Comparison of ENCODE assay signal across 9 cellular contexts in genomic region chrX:8738588-8739189, GRCh38. TPM values are rescaled to one million over a fixed set of nuclear protein-coding genes. Genes with fewer than 3 reads are reported as not detected.
A peak's percentile ranks its signal among the peaks of the same experiment; 100 is the strongest.
DNase-seq lines count a peak whose midpoint lies in the region; ATAC-seq and TF ChIP-seq lines count a peak whose summit lies in the region.
"Had no signal": no experiment of that assay in that cellular context is flagged by ENCODE, and none has a peak within 500 bp of the region (broad histone marks: within the 10 kb centered on the region; RNA-seq: fewer than 3 reads in every experiment).

No MANE protein-coding gene starts in this region.

- no peak overlapping the region for H3K4me2 ChIP-seq in DOHH2 (ENCODE audit: low read length)

- no peaks in the 10 kb centered on the region for H3F3A ChIP-seq in DOHH2 (ENCODE audit: control insufficient read depth, insufficient read depth)

- intact Hi-C loops in colonic mucosa (cut with DNase I), result loop anchor here (2.0 to 10.0 kb wide), 2 partner anchors 554 to 744 kb away; no protein-coding TSS in a partner anchor

- H3K9me3 ChIP-seq in DOHH2 (ENCODE audit: control insufficient read depth, insufficient read depth, low read length) (no peaks in the 10 kb centered on the region), colonic mucosa (no peaks in the 10 kb centered on the region)

- H3K9me2 ChIP-seq in DOHH2 (replicated peaks; ENCODE audit: control insufficient read depth, low read length), result no peaks in the 10 kb centered on the region

- no peaks in the 10 kb centered on the region for H3K79me2 ChIP-seq in DOHH2 (ENCODE audit: control insufficient read depth, low read length)

- ATAC-seq in HG02870 (IDR thresholded peaks at IDR 0.05; ENCODE audit: unreplicated experiment), result peak; percentile 48
- ATAC-seq in HG03354 (IDR thresholded peaks at IDR 0.05; ENCODE audit: poor library complexity, severe bottlenecking, unreplicated experiment), result no peak
- ATAC-seq in GM21381 (IDR thresholded peaks at IDR 0.05; ENCODE audit: unreplicated experiment), result no peak

- H3K36me3 ChIP-seq in DOHH2 (ENCODE audit: control insufficient read depth, low read length) (no peaks in the 10 kb centered on the region), colonic mucosa (no peaks in the 10 kb centered on the region)

- H3K9ac ChIP-seq in colonic mucosa (ENCODE audit: low read depth in 2 of 2, low read length in 2 of 2), result no peak overlapping the region

- H4K20me1 ChIP-seq in DOHH2 (ENCODE audit: control insufficient read depth, insufficient read depth, low read depth, low read length), result no peaks in the 10 kb centered on the region

- H3K27ac ChIP-seq in DOHH2 (ENCODE audit: low read depth, low read length) (no peak overlapping the region), colonic mucosa (no peak overlapping the region)

- DNase-seq in RPMI7951 (ENCODE audit: low read depth) (peak; percentile 20), colonic mucosa (peak; percentile 38), myocyte (ENCODE audit: low read depth) (peak; percentile 38), amniotic stem cell (lab: John Stamatoyannopoulos, UW) (no peak)
- DNase-seq: naive B cell had no signal

- H3K27me3 ChIP-seq in DOHH2 (ENCODE audit: control insufficient read depth, low read length), result no peaks in the 10 kb centered on the region
- no peaks in the 10 kb centered on the region for H3K27me3 ChIP-seq in colonic mucosa

- H3K4me3 ChIP-seq in DOHH2 (ENCODE audit: low read length), result no peak overlapping the region
- no peak overlapping the region for H3K4me3 ChIP-seq in colonic mucosa

- TF ChIP-seq CTCF in DOHH2 (IDR thresholded peaks at IDR 0.05; ENCODE audit: low read depth, low read length, poor library complexity, severe bottlenecking) (peak; percentile 61), colonic mucosa (IDR thresholded peaks at IDR 0.05) (peak; percentile 62)

- H3K4me1 ChIP-seq in DOHH2 (ENCODE audit: control insufficient read depth, low read length), result no peaks in the 10 kb centered on the region
- H3K4me1 ChIP-seq in colonic mucosa, result no peaks in the 10 kb centered on the region

RNA-seq across cellular contexts. Expression of gene ANOS1, which starts 6.8 kb away (rescaled TPM):
- total RNA-seq in RPMI7951 (2014; rRNA removed; shearing (Covaris generic)), result not detected in 2 replicates
- total RNA-seq in colonic mucosa, result under 1 TPM; 0.24 to 0.52 TPM
- 0.08 TPM in 1 of 2 replicates, not detected in the other for total RNA-seq in myocyte
- 0.04 TPM for polyA plus RNA-seq in myocyte (2012)
